In the genomic region with DNA sequence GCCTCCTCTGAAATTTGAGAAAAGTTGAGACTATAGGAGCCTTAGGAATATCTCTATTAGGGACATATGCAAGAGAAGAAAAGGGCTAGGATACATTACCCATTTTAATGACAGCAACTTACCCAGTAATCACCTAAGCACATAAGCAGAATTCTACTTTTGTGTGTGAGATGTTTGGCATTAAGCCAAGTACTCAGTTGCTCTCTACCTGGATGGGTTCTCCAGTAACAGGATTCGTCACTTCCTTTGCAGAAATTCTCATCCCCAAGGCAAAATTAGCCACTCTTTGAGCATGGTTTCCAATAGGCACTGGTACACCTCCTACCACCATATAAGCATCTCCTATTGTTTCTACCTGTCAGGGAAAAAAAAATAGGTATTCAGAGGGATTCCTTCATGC, we compare ENCODE assay signal across 17 cellular contexts.
DNase-seq lines count a peak whose midpoint lies in the region; ATAC-seq and TF ChIP-seq lines count a peak whose summit lies in the region.
"Had no signal": no experiment of that assay in that cellular context is flagged by ENCODE, and none has a peak within 500 bp of the region (broad histone marks: within the 10 kb centered on the region; RNA-seq: fewer than 3 reads in every experiment).

No MANE protein-coding gene starts in this region.

- in situ Hi-C loops in ACHN (cut with HindIII; ENCODE audit: low pct_ligation_motif_present, low pct_unique_long_range_greater_than_20kb, low sequenced_read_pairs), result no loop called here

- 90% methylated on average over 1 of the region's 1 CpG for WGBS in esophagus muscularis mucosa

- TF ChIP-seq CTCF in esophagus muscularis mucosa (IDR thresholded peaks at IDR 0.05), result no peak

- H3K4me1 ChIP-seq in esophagus muscularis mucosa, result no peaks in the 10 kb centered on the region
- H3K4me1 ChIP-seq: Peyer's patch, SJCRH30 had no signal

- peaks cover 0 to 15% (median 7%) of the 10 kb centered on the region in 4 donors for H3K9me3 ChIP-seq in esophagus muscularis mucosa
- H3K9me3 ChIP-seq: SJCRH30 had no signal

- H3K27ac ChIP-seq in esophagus muscularis mucosa (replicated peaks in 1 of 4), result no peak overlapping the region
- H3K27ac ChIP-seq: Peyer's patch, SJCRH30 had no signal

- TF ChIP-seq EP300 in esophagus muscularis mucosa (IDR thresholded peaks at IDR 0.05), result no peak

- ATAC-seq in left lobe of liver, result no peak
- ATAC-seq: T-cell had no signal

- intact Hi-C loops in esophagus muscularis mucosa (cut with DNase I), result no loop called here

- H3K36me3 ChIP-seq in esophagus muscularis mucosa, result no peaks in the 10 kb centered on the region
- H3K36me3 ChIP-seq: Peyer's patch, SJCRH30 had no signal

- no peaks in the 10 kb centered on the region for H3K27me3 ChIP-seq in esophagus muscularis mucosa
- H3K27me3 ChIP-seq: Peyer's patch had no signal

- H3K4me3 ChIP-seq in esophagus muscularis mucosa, result no peak overlapping the region
- H3K4me3 ChIP-seq: Peyer's patch, SJCRH30 had no signal

- DNase-seq in NCI-H146 (lab: John Stamatoyannopoulos, UW) (peak; percentile 21), NCI-H146 treated with DMSO at 0.1 percent for 48 hours (lab: John Stamatoyannopoulos, UW; ENCODE audit: unreplicated experiment) (no peak), NCI-H1105 treated with DMSO at 0.1 percent for 48 hours (lab: John Stamatoyannopoulos, UW) (peak; percentile 44), NCI-H510A treated with DMSO at 0.1 percent for 48 hours (lab: John Stamatoyannopoulos, UW) (peak; percentile 37), esophagus muscularis mucosa (ENCODE audit: extremely low spot score) (peak; percentile 2), left lobe of liver (ENCODE audit: low spot score) (no peak), ACHN (no peak)
- DNase-seq in stimulated activated CD4-positive, alpha-beta T cell treated with anti-CD3 and anti-CD28 coated beads, Interleukin-4, amount 100 ng/mL, for 24 hours, result no peak
- DNase-seq: DND-41, H9, HFFc6, KG1, NCI-H1092 treated with DMSO at 0.1 percent for 48 hours, NCI-H2029 treated with DMSO at 0.1 percent for 48 hours, Peyer's patch, SJCRH30, T-cell had no signal

- TF ChIP-seq POLR2A in esophagus muscularis mucosa (IDR thresholded peaks at IDR 0.05; ENCODE audit: low read depth), result no peak

Comparison
In these comparisons a context has a peak if more than half of its experiments do, and no peak if none do; other contexts are left out.
1. DNase-seq: peak in NCI-H146 (single experiment), NCI-H1105 treated with DMSO at 0.1 percent for 48 hours (single experiment), NCI-H510A treated with DMSO at 0.1 percent for 48 hours (single experiment) and esophagus muscularis mucosa (single experiment); none in NCI-H146 treated with DMSO at 0.1 percent for 48 hours (single experiment), stimulated activated CD4-positive, alpha-beta T cell treated with anti-CD3 and anti-CD28 coated beads, Interleukin-4, amount 100 ng/mL, for 24 hours (single experiment), left lobe of liver (single experiment) and ACHN (single experiment).